Comparison of ENCODE assay signal across 1 cellular context in genomic region chr18:75200071-75200470, GRCh38.
TF ChIP-seq lines count a peak whose summit lies in the region.

No MANE protein-coding gene starts in this region.

TF ChIP-seq in SK-N-SH treated with all-trans-retinoic acid at 6 μM for 48 hours, 23 proteins besides CTCF, POLR2A, EP300 and RAD21 (continued from another document):
- TF ChIP-seq ZNF565 (CRISPR knock-in tag; conservative IDR thresholded peaks at IDR 0.05; ENCODE audit: low read depth): no peak
- no peak for TF ChIP-seq POU6F1 (CRISPR knock-in tag; IDR thresholded peaks at IDR 0.05; ENCODE audit: borderline replicate concordance, low read depth)
